In the genomic region with DNA sequence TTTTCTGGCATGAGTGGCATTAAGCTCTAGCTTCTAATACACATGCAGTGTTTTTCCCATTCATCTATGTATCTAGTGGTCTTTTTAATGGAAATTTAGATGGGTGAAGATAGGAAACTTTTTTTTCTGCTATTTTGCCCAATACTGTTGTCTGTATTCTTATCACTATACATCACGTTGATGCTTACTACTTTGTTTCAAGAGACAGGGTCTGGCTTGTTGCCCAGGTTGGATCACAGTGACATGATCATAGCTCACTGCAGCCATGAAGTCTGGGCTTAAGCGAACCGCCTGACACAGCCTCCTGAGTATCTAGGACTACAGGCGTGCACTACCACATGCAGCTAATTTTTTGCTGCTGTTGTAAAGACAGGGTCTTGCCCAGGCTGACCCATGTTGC, we compare ENCODE assay signal across 18 cellular contexts.
DNase-seq lines count a peak whose midpoint lies in the region; ATAC-seq and FAIRE-seq lines count a peak whose summit lies in the region.
"Had no signal": no experiment of that assay in that cellular context is flagged by ENCODE, and none has a peak within 500 bp of the region (broad histone marks: within the 10 kb centered on the region; RNA-seq: fewer than 3 reads in every experiment).

No MANE protein-coding gene starts in this region.

- 65 to 90% (median 80%) methylated on average over 4 of the region's 4 CpGs for WGBS in small intestine, 3 donors

- H3K27ac ChIP-seq in small intestine (ENCODE audit: low read depth in 1 of 2, low read length in 1 of 2) = no peak overlapping the region
- H3K27ac ChIP-seq: BLaER1 treated with 17β-estradiol and CSF1 and Interleukin-3, amounts not matched to agents 10 nM and 100 nM; coronary artery; suprapubic skin had no signal

- no peaks in the 10 kb centered on the region for H3K9me3 ChIP-seq in small intestine (ENCODE audit: control insufficient read depth, low read depth)
- H3K9me3 ChIP-seq: suprapubic skin had no signal

- no peaks in the 10 kb centered on the region for H3K27me3 ChIP-seq in small intestine (ENCODE audit: control insufficient read depth in 2 of 2, insufficient read depth in 2 of 2, low read length in 2 of 2)
- H3K27me3 ChIP-seq: BLaER1 treated with 17β-estradiol and CSF1 and Interleukin-3, amounts not matched to agents 10 nM and 100 nM; suprapubic skin had no signal

- no peak for FAIRE-seq in small intestine (lab: Jason Lieb, UNC)

- intact Hi-C loops in Right ventricle myocardium superior (cut with DNase I) = no loop called here

- H3K4me3 ChIP-seq in skeletal muscle cell (ENCODE audit: low read depth, low read length) = no peak overlapping the region
- no peak overlapping the region for H3K4me3 ChIP-seq in small intestine (ENCODE audit: low read depth in 1 of 2, low read length in 2 of 2)
- H3K4me3 ChIP-seq: BLaER1 treated with 17β-estradiol and CSF1 and Interleukin-3, amounts not matched to agents 10 nM and 100 nM; coronary artery; suprapubic skin had no signal

- no peaks in the 10 kb centered on the region for H3K36me3 ChIP-seq in small intestine (ENCODE audit: control insufficient read depth in 2 of 2, insufficient read depth in 2 of 2, low read length in 2 of 2)
- H3K36me3 ChIP-seq: BLaER1 treated with 17β-estradiol and CSF1 and Interleukin-3, amounts not matched to agents 10 nM and 100 nM; suprapubic skin had no signal

- ATAC-seq in Right ventricle myocardium superior (ENCODE audit: poor library complexity) (peak; percentile 53), GM21529 (IDR thresholded peaks at IDR 0.05; ENCODE audit: unreplicated experiment) (no peak), HG03378 (IDR thresholded peaks at IDR 0.05; ENCODE audit: unreplicated experiment) (no peak)
- ATAC-seq: activated T-helper 17 cell treated with anti-CD3 and anti-CD28 coated beads, Interleukin-2, amount 50 U/mL, for 72 hours; left lobe of liver; naive thymus-derived CD4-positive, alpha-beta T cell; Panc1; WTC11 had no signal

- H3K4me1 ChIP-seq in small intestine (ENCODE audit: control insufficient read depth in 2 of 2, insufficient read depth in 1 of 2, low read depth in 1 of 2, low read length in 1 of 2) = no peaks in the 10 kb centered on the region

- DNase-seq in NCI-H1105 treated with DMSO at 0.1 percent for 48 hours (lab: John Stamatoyannopoulos, UW) = peak; percentile 49
- peak; percentile 73 for DNase-seq in amniotic epithelial cell (ENCODE audit: low read depth)
- DNase-seq in Right ventricle myocardium superior = peak; percentile 42
- peak; percentile 16 for DNase-seq in skeletal muscle cell (ENCODE audit: low read depth)
- no peak for DNase-seq in small intestine
- DNase-seq: DMS153; naive thymus-derived CD4-positive, alpha-beta T cell; NCI-H187; SW 1271 had no signal
